ENCODE assay signal across 15 cellular contexts in genomic region chr13:112229445-112229844, GRCh38.
DNase-seq lines count a peak whose midpoint lies in the region; ATAC-seq, FAIRE-seq and TF ChIP-seq lines count a peak whose summit lies in the region.
"Had no signal": no experiment of that assay in that cellular context is flagged by ENCODE, and none has a peak within 500 bp of the region (broad histone marks: within the 10 kb centered on the region; RNA-seq: fewer than 3 reads in every experiment).

No MANE protein-coding gene starts in this region.

- H3K36me3 ChIP-seq in K562 (ENCODE audit: control insufficient read depth, insufficient read depth, low read length) = no peaks in the 10 kb centered on the region
- H3K36me3 ChIP-seq in mesenchymal stem cell (ENCODE audit: control insufficient read depth in 1 of 2, insufficient read depth in 2 of 2, low read depth in 1 of 2, low read length in 2 of 2) = no peaks in the 10 kb centered on the region
- H3K36me3 ChIP-seq in trophoblast cell (ENCODE audit: control insufficient read depth in 1 of 2, insufficient read depth in 2 of 2, low read length in 2 of 2) = no peaks in the 10 kb centered on the region
- H3K36me3 ChIP-seq: BE2C had no signal

- H3K79me1 ChIP-seq in mesenchymal stem cell (replicated peaks; ENCODE audit: low read length, poor library complexity, severe bottlenecking) (no peaks in the 10 kb centered on the region), trophoblast cell (ENCODE audit: low read length) (no peaks in the 10 kb centered on the region)

- no peak for TF ChIP-seq RAD21 in K562 (CRISPR knock-in tag; conservative IDR thresholded peaks at IDR 0.05 in 1 of 2, IDR thresholded peaks at IDR 0.05 in 1 of 2)

- WGBS in K562 (ENCODE audit: insufficient coverage, low coverage, missing lambda C conversion rate) = 3% methylated on average over 10 of the region's 15 CpGs
- WGBS in mesenchymal stem cell = 64% methylated on average over 14 of the region's 15 CpGs
- WGBS in trophoblast cell (ENCODE audit: extremely low coverage, insufficient coverage, insufficient read length) = no CpG with 5 or more reads among the region's 15 CpGs

- DNase-seq in K562 (ENCODE audit: extremely low read depth in 1 of 4, low spot score in 3 of 4) (no peak), mesenchymal stem cell (no peak), trophoblast cell (no peak), NCI-H1048 (lab: John Stamatoyannopoulos, UW) (no peak), superior temporal gyrus (ENCODE audit: extremely low spot score) (no peak)
- DNase-seq: BE2C; CD4-positive, alpha-beta memory T cell; DMS79; GM23248 had no signal

- BruUV-seq in K562 (replicated peaks; lab: Mats Ljungman, UMichigan) = no TSS peak

- no peak for TF ChIP-seq EP300 in K562 (IDR thresholded peaks at IDR 0.05; ENCODE audit: low read length)

- H3K27ac ChIP-seq in K562 (ENCODE audit: extremely low read depth, low read depth, low read length) = no peak overlapping the region
- H3K27ac ChIP-seq in mesenchymal stem cell (ENCODE audit: low read length, poor library complexity, severe bottlenecking) = no peak overlapping the region
- H3K27ac ChIP-seq in trophoblast cell (ENCODE audit: low read depth, low read length) = no peak overlapping the region
- H3K27ac ChIP-seq: C4-2B, GM23248 had no signal

- no peak overlapping the region for H2BK5ac ChIP-seq in mesenchymal stem cell (ENCODE audit: low read depth, low read length, poor library complexity, severe bottlenecking)
- H2BK5ac ChIP-seq in trophoblast cell (ENCODE audit: low read depth, low read length, poor library complexity) = no peak overlapping the region

- CTCF ChIA-PET in K562 (lab: Yijun Ruan, JAX; ENCODE audit: low intra/inter-chr PET ratio) = no interaction called here

- H3K4me3 ChIP-seq in K562 = no peak overlapping the region
- no peak overlapping the region for H3K4me3 ChIP-seq in mesenchymal stem cell (ENCODE audit: insufficient read depth in 1 of 2, low read depth in 1 of 2, low read length in 2 of 2)
- H3K4me3 ChIP-seq in trophoblast cell (ENCODE audit: low read depth, low read length) = peak overlapping the region; percentile 53
- H3K4me3 ChIP-seq: GM12878, GM23248 had no signal

- H3K9me3 ChIP-seq in K562 (replicated peaks; ENCODE audit: control insufficient read depth, insufficient read depth, low read depth, low read length) (no peaks in the 10 kb centered on the region), mesenchymal stem cell (ENCODE audit: control insufficient read depth, low read length) (peaks cover 6% of the 10 kb centered on the region), trophoblast cell (ENCODE audit: insufficient read depth, low read depth, low read length) (no peaks in the 10 kb centered on the region)
- H3K9me3 ChIP-seq: BE2C had no signal

- H3K4me2 ChIP-seq in K562 (ENCODE audit: insufficient read depth, low read length) (no peak overlapping the region), mesenchymal stem cell (ENCODE audit: low read length, poor library complexity, severe bottlenecking) (no peak overlapping the region), trophoblast cell (ENCODE audit: low read length) (no peak overlapping the region)

- no peak overlapping the region for H2BK12ac ChIP-seq in mesenchymal stem cell (ENCODE audit: low read length in 2 of 2)
- no peak overlapping the region for H2BK12ac ChIP-seq in trophoblast cell (ENCODE audit: low read length)

- no peak for TF ChIP-seq POLR2A in K562 (conservative IDR thresholded peaks at IDR 0.05)

- no peaks in the 10 kb centered on the region for H3K9me1 ChIP-seq in K562 (ENCODE audit: control insufficient read depth, insufficient read depth, low read length)

- H2AK5ac ChIP-seq in mesenchymal stem cell (ENCODE audit: low read length, severe bottlenecking) (no peak overlapping the region), trophoblast cell (ENCODE audit: low read length) (no peak overlapping the region)

- H4K8ac ChIP-seq in mesenchymal stem cell (ENCODE audit: low read length) (no peak overlapping the region), trophoblast cell (ENCODE audit: low read depth, low read length) (no peak overlapping the region)

- in situ Hi-C loops in K562 (cut with MboI) = no loop called here

- H3K23ac ChIP-seq in mesenchymal stem cell (ENCODE audit: low read length in 2 of 2) (no peak overlapping the region), trophoblast cell (ENCODE audit: low read length) (no peak overlapping the region)

- H3K27me3 ChIP-seq in K562 (ENCODE audit: control insufficient read depth in 2 of 2, insufficient read depth in 2 of 2, low read length in 2 of 2) (peaks cover 2 to 43% of the 10 kb centered on the region in 2 experiments; a peak in 4 of 5 replicates), mesenchymal stem cell (ENCODE audit: control insufficient read depth in 1 of 2, insufficient read depth in 1 of 2, low read length in 2 of 2) (no peaks in the 10 kb centered on the region), trophoblast cell (ENCODE audit: insufficient read depth, low read length) (no peaks in the 10 kb centered on the region)

- FAIRE-seq in K562 (lab: Jason Lieb, UNC) = no peak
- FAIRE-seq: A204.1, GM12878, GM18507 had no signal

- H3K79me2 ChIP-seq in K562 (ENCODE audit: control insufficient read depth, insufficient read depth, low read length) (no peaks in the 10 kb centered on the region), trophoblast cell (ENCODE audit: control insufficient read depth, insufficient read depth, low read length, poor library complexity) (no peaks in the 10 kb centered on the region)

- intact Hi-C loops in K562 (cut with micrococcal nuclease) = no loop called here

- H3K4ac ChIP-seq in mesenchymal stem cell (ENCODE audit: low read depth in 1 of 2, low read length in 2 of 2) (no peak overlapping the region), trophoblast cell (ENCODE audit: low read depth, low read length) (no peak overlapping the region)

- H3K9ac ChIP-seq in K562 (ENCODE audit: insufficient read depth in 1 of 2, low read depth in 2 of 2, low read length in 2 of 2) = no peak overlapping the region
- no peak overlapping the region for H3K9ac ChIP-seq in mesenchymal stem cell (ENCODE audit: low read length)
- H3K9ac ChIP-seq in trophoblast cell (ENCODE audit: low read length) = no peak overlapping the region
- H3K9ac ChIP-seq: GM23248 had no signal

- H4K91ac ChIP-seq in mesenchymal stem cell (ENCODE audit: low read length) = peak overlapping the region; percentile 45
- no peak overlapping the region for H4K91ac ChIP-seq in trophoblast cell (ENCODE audit: low read depth, low read length)

- H4K12ac ChIP-seq in trophoblast cell (ENCODE audit: low read depth, low read length) = no peak overlapping the region

- H2AFZ ChIP-seq in K562 (ENCODE audit: low read depth, low read length) = no peak overlapping the region
- H2AFZ ChIP-seq in mesenchymal stem cell (ENCODE audit: low read depth, low read length) = no peak overlapping the region
- no peak overlapping the region for H2AFZ ChIP-seq in trophoblast cell (ENCODE audit: insufficient read depth, low read length, poor library complexity)
- H2AFZ ChIP-seq: GM23248 had no signal

- H3K18ac ChIP-seq in mesenchymal stem cell (ENCODE audit: low read depth in 1 of 2, low read length in 2 of 2) (no peak overlapping the region), trophoblast cell (ENCODE audit: low read length) (no peak overlapping the region)

- peak; percentile 51; the same call in 2 of the 3 replicates for ATAC-seq in K562
- no peak for ATAC-seq in HG03460 (IDR thresholded peaks at IDR 0.05; ENCODE audit: unreplicated experiment)
- ATAC-seq in GM18909 (IDR thresholded peaks at IDR 0.05; ENCODE audit: poor library complexity, unreplicated experiment) = no peak
- ATAC-seq: GM12878 had no signal

- H2BK15ac ChIP-seq in mesenchymal stem cell (ENCODE audit: low read depth, poor library complexity, severe bottlenecking) = no peak overlapping the region

- H2BK120ac ChIP-seq in mesenchymal stem cell (ENCODE audit: low read depth, low read length) (no peak overlapping the region), trophoblast cell (ENCODE audit: insufficient read depth, low read length, poor library complexity) (no peak overlapping the region)

- POLR2A ChIA-PET in K562 (lab: Yijun Ruan, JAX) = interaction anchor here (0.6 to 1.2 kb wide), 2 partner anchors 16 to 45 kb away, joined by 4 read pairs; no protein-coding TSS in a partner anchor

- no peak for TF ChIP-seq CTCF in K562 (IDR thresholded peaks at IDR 0.05 in 2 of 3, conservative IDR thresholded peaks at IDR 0.05 in 1 of 3; ENCODE audit: insufficient read depth in 2 of 3, low read depth in 1 of 3, low read length in 3 of 3)

- H3K14ac ChIP-seq in mesenchymal stem cell (ENCODE audit: low read length in 2 of 2) (no peak overlapping the region), trophoblast cell (ENCODE audit: low read length) (no peak overlapping the region)

- H4K20me1 ChIP-seq in K562 (replicated peaks; ENCODE audit: control insufficient read depth, insufficient read depth, low read length) = no peaks in the 10 kb centered on the region

- H3K4me1 ChIP-seq in K562 (replicated peaks in 1 of 2; ENCODE audit: control insufficient read depth in 2 of 2, insufficient read depth in 2 of 2, low read length in 2 of 2) (no peaks in the 10 kb centered on the region), mesenchymal stem cell (ENCODE audit: control insufficient read depth, insufficient read depth, low read depth, low read length) (no peaks in the 10 kb centered on the region), trophoblast cell (ENCODE audit: control insufficient read depth in 1 of 2, insufficient read depth in 2 of 2, low read length in 2 of 2) (no peaks in the 10 kb centered on the region)
- H3K4me1 ChIP-seq: BE2C had no signal

TF ChIP-seq in K562, 482 proteins besides CTCF, POLR2A, EP300 and RAD21 (continues in another document):
- no peak for TF ChIP-seq ZNF165 (CRISPR knock-in tag; IDR thresholded peaks at IDR 0.05; ENCODE audit: borderline replicate concordance)
- TF ChIP-seq SRSF1 (IDR thresholded peaks at IDR 0.05; ENCODE audit: low read depth, low read length) = no peak
- no peak for TF ChIP-seq CTBP1 (IDR thresholded peaks at IDR 0.05; ENCODE audit: borderline replicate concordance)
- no peak for TF ChIP-seq PPARD (CRISPR knock-in tag; IDR thresholded peaks at IDR 0.05)
- no peak for TF ChIP-seq RNF2 (IDR thresholded peaks at IDR 0.05)
- no peak for TF ChIP-seq ZNF707 (CRISPR knock-in tag; conservative IDR thresholded peaks at IDR 0.05)
- TF ChIP-seq MYBL2 (IDR thresholded peaks at IDR 0.05; ENCODE audit: low read depth) = no peak
- TF ChIP-seq MYBL2 (CRISPR knock-in tag; IDR thresholded peaks at IDR 0.05; ENCODE audit: borderline replicate concordance) = no peak
- TF ChIP-seq RFX7 (CRISPR knock-in tag; IDR thresholded peaks at IDR 0.05) = no peak
- TF ChIP-seq RFX5 (IDR thresholded peaks at IDR 0.05; ENCODE audit: low read depth, low read length) = no peak
